20 cellular contexts compared by ENCODE assay signal in genomic region chr9:111449705-111450104, GRCh38. TPM values are rescaled to one million over a fixed set of nuclear protein-coding genes. Genes with fewer than 3 reads are reported as not detected.
DNase-seq lines count a peak whose midpoint lies in the region; ATAC-seq and TF ChIP-seq lines count a peak whose summit lies in the region.
"Had no signal": no experiment of that assay in that cellular context is flagged by ENCODE, and none has a peak within 500 bp of the region (broad histone marks: within the 10 kb centered on the region; RNA-seq: fewer than 3 reads in every experiment).

No MANE protein-coding gene starts in this region.

- H3K36me3 ChIP-seq in left ventricle myocardium inferior: peaks cover 23% of the 10 kb centered on the region

- CTCF ChIA-PET in WTC11 (lab: Charles Lee): no interaction called here

- H3K27ac ChIP-seq in C4-2B (peak overlapping the region; percentile 17; the same call in 1 of the 2 replicates), left ventricle myocardium inferior (replicated peaks) (peak overlapping the region; percentile 51)

- no peak overlapping the region for H3K4me3 ChIP-seq in left ventricle myocardium inferior

- H3K4me3 Mint-ChIP-seq in WTC11 (no peak overlapping the region), nephron progenitor cell (no peak overlapping the region)

- H3K27me3 ChIP-seq in left ventricle myocardium inferior (ENCODE audit: low read depth): no peaks in the 10 kb centered on the region
- H3K27me3 ChIP-seq: BE2C had no signal

- H3K27ac Mint-ChIP-seq in WTC11 (peak overlapping the region; percentile 30; the same call in 1 of the 2 replicates), nephron progenitor cell (peak overlapping the region; percentile 74)

- no peak for ATAC-seq in WTC11
- ATAC-seq in GM18505 (IDR thresholded peaks at IDR 0.05; ENCODE audit: unreplicated experiment): no peak
- ATAC-seq: PC-3 had no signal

- H3K27me3 Mint-ChIP-seq in WTC11 (ENCODE audit: low read depth): no peaks in the 10 kb centered on the region
- peaks cover 3% of the 10 kb centered on the region for H3K27me3 Mint-ChIP-seq in nephron progenitor cell (ENCODE audit: low read depth, poor library complexity)

- POLR2A ChIA-PET in WTC11 (lab: Charles Lee): no interaction called here

- H3K4me1 Mint-ChIP-seq in WTC11: peaks cover 23% of the 10 kb centered on the region
- H3K4me1 Mint-ChIP-seq in nephron progenitor cell: no peaks in the 10 kb centered on the region

- no peak for TF ChIP-seq POLR2A in GM18505 (IDR thresholded peaks at IDR 0.05; ENCODE audit: borderline replicate concordance, extremely low read depth, insufficient read depth, insufficient read length)

- H3K4me1 ChIP-seq in left ventricle myocardium inferior: peaks cover 71% of the 10 kb centered on the region
- H3K4me1 ChIP-seq: BE2C had no signal

- no peak for TF ChIP-seq CTCF in C4-2B (conservative IDR thresholded peaks at IDR 0.05)
- TF ChIP-seq CTCF in WTC11 (IDR thresholded peaks at IDR 0.05): no peak
- TF ChIP-seq CTCF in left ventricle myocardium inferior (IDR thresholded peaks at IDR 0.05; ENCODE audit: borderline replicate concordance): no peak
- no peak for TF ChIP-seq CTCF in nephron progenitor cell (IDR thresholded peaks at IDR 0.05)

- no peaks in the 10 kb centered on the region for H3K9me3 ChIP-seq in left ventricle myocardium inferior (replicated peaks)
- H3K9me3 ChIP-seq: BE2C had no signal

- H3K9me3 Mint-ChIP-seq in WTC11: peaks cover 6% of the 10 kb centered on the region; the same call in 1 of the 2 replicates
- no peaks in the 10 kb centered on the region for H3K9me3 Mint-ChIP-seq in nephron progenitor cell

- DNase-seq in WTC11 (ENCODE audit: low spot score) (no peak), left ventricle myocardium inferior (no peak), nephron progenitor cell (no peak), RKO (ENCODE audit: low spot score) (no peak), activated gamma-delta T cell treated with Interleukin-2 at 50 U/mL for 16 hours (no peak), ureter (ENCODE audit: low spot score) (no peak)
- DNase-seq: BE2C; DMS153; DND-41; KBM-7; NCI-H1105 treated with DMSO at 0.1 percent for 48 hours; NCI-H2029; NCI-H446 treated with DMSO at 0.1 percent for 48 hours; NCI-H526; NCI-H82; NK-92 treated with Interleukin-12 subunit alpha and Interleukin-12 subunit beta, amount 100 ng/mL, for 24 hours; PC-3; SHP77 had no signal

- H3K36me3 Mint-ChIP-seq in WTC11 (peaks cover 22% of the 10 kb centered on the region), nephron progenitor cell (ENCODE audit: low read depth) (peaks cover 36% of the 10 kb centered on the region)

- intact Hi-C loops in left ventricle myocardium inferior (cut with micrococcal nuclease): no loop called here

TF ChIP-seq in WTC11, 78 proteins besides CTCF, POLR2A, EP300 and RAD21:
- TF ChIP-seq PREB (CRISPR knock-in tag; IDR thresholded peaks at IDR 0.05; ENCODE audit: borderline replicate concordance): no peak

RNA-seq across cellular contexts. Expression of gene ECPAS, which starts 34.5 kb away (rescaled TPM):
- total RNA-seq in WTC11 (2021): 97.5 to 122 TPM (median 103 TPM) in 3 replicates
- total RNA-seq in left ventricle myocardium inferior: 115 TPM
- total RNA-seq in ureter: 125 TPM
